1 cellular context compared by ENCODE assay signal in genomic region chr22:50310949-50311444, GRCh38.
A peak's percentile ranks its signal among the peaks of the same experiment; 100 is the strongest.
TF ChIP-seq lines count a peak whose summit lies in the region.

No MANE protein-coding gene starts in this region.

TF ChIP-seq in HepG2, 621 proteins besides CTCF, POLR2A, EP300 and RAD21 (continued from another document and continues in another):
- TF ChIP-seq ZNF318 (CRISPR knock-in tag; IDR thresholded peaks at IDR 0.05) (no peak), ZBTB46 (CRISPR knock-in tag; IDR thresholded peaks at IDR 0.05; ENCODE audit: borderline replicate concordance) (no peak), MED13 (CRISPR knock-in tag; IDR thresholded peaks at IDR 0.05) (no peak), ZSCAN22 (CRISPR knock-in tag; IDR thresholded peaks at IDR 0.05) (no peak), ZNF160 (CRISPR knock-in tag; IDR thresholded peaks at IDR 0.05) (no peak), ZNF629 (CRISPR knock-in tag; conservative IDR thresholded peaks at IDR 0.05) (no peak), ZNF562 (CRISPR knock-in tag; IDR thresholded peaks at IDR 0.05; ENCODE audit: borderline replicate concordance) (no peak), BRD4 (CRISPR knock-in tag; IDR thresholded peaks at IDR 0.05) (no peak), NFIC (IDR thresholded peaks at IDR 0.05; ENCODE audit: low read length) (no peak), RFXANK (CRISPR knock-in tag; IDR thresholded peaks at IDR 0.05) (no peak), SMYD3 (CRISPR knock-in tag; IDR thresholded peaks at IDR 0.05) (no peak), RNF219 (CRISPR knock-in tag; IDR thresholded peaks at IDR 0.05) (no peak), FOXA3 (CRISPR knock-in tag; IDR thresholded peaks at IDR 0.05) (no peak), PHF21A (CRISPR knock-in tag; IDR thresholded peaks at IDR 0.05) (no peak; the same call in 1 of the 2 replicates), NR2C2 (CRISPR knock-in tag; IDR thresholded peaks at IDR 0.05; ENCODE audit: borderline replicate concordance) (no peak; the same call in 1 of the 2 replicates), ZNF609 (CRISPR knock-in tag; IDR thresholded peaks at IDR 0.05; ENCODE audit: borderline replicate concordance) (no peak), ZNF839 (CRISPR knock-in tag; IDR thresholded peaks at IDR 0.05; ENCODE audit: borderline replicate concordance) (no peak), MAX (IDR thresholded peaks at IDR 0.05) (0 out of 2 replicates have a peak, but pooled peaks have one; percentile 54), HINFP (CRISPR knock-in tag; IDR thresholded peaks at IDR 0.05; ENCODE audit: low read depth) (no peak), CREB1 (IDR thresholded peaks at IDR 0.05) (no peak), CREB1 (CRISPR knock-in tag; IDR thresholded peaks at IDR 0.05) (no peak), PBX3 (CRISPR knock-in tag; IDR thresholded peaks at IDR 0.05; ENCODE audit: borderline replicate concordance) (no peak), ZNF382 (CRISPR knock-in tag; IDR thresholded peaks at IDR 0.05; ENCODE audit: borderline replicate concordance) (no peak), HMGA1 (CRISPR knock-in tag; conservative IDR thresholded peaks at IDR 0.05) (no peak), ZNF619 (CRISPR knock-in tag; IDR thresholded peaks at IDR 0.05) (no peak), ZNF891 (CRISPR knock-in tag; IDR thresholded peaks at IDR 0.05) (no peak), ZNF644 (CRISPR knock-in tag; IDR thresholded peaks at IDR 0.05; ENCODE audit: low read depth) (no peak), MAFG (CRISPR knock-in tag; IDR thresholded peaks at IDR 0.05) (no peak), IRF1 (CRISPR knock-in tag; IDR thresholded peaks at IDR 0.05; ENCODE audit: low read depth) (no peak), CHD2 (IDR thresholded peaks at IDR 0.05; ENCODE audit: low read depth, low read length) (no peak), TBL1XR1 (IDR thresholded peaks at IDR 0.05; ENCODE audit: borderline replicate concordance, low read length, partially characterized antibody) (no peak), TOPORS (CRISPR knock-in tag; IDR thresholded peaks at IDR 0.05) (no peak), MYC (CRISPR knock-in tag; IDR thresholded peaks at IDR 0.05; ENCODE audit: borderline replicate concordance) (0 out of 2 replicates have a peak, but pooled peaks have one; percentile 42), ZNF572 (CRISPR knock-in tag; IDR thresholded peaks at IDR 0.05) (no peak), ZC3H4 (CRISPR knock-in tag; IDR thresholded peaks at IDR 0.05; ENCODE audit: borderline replicate concordance) (no peak), SMAD1 (CRISPR knock-in tag; IDR thresholded peaks at IDR 0.05; ENCODE audit: borderline replicate concordance, low read depth) (no peak), PRMT3 (CRISPR knock-in tag; IDR thresholded peaks at IDR 0.05; ENCODE audit: borderline replicate concordance, low read depth) (no peak), SP2 (CRISPR knock-in tag; IDR thresholded peaks at IDR 0.05) (no peak), RFX5 (IDR thresholded peaks at IDR 0.05; ENCODE audit: low read depth, low read length) (no peak)
